ENCODE assay signal across 13 cellular contexts in genomic region chr10:32995751-32996150, GRCh38. TPM values are rescaled to one million over a fixed set of nuclear protein-coding genes. Genes with fewer than 3 reads are reported as not detected.
DNase-seq lines count a peak whose midpoint lies in the region; ATAC-seq, FAIRE-seq and TF ChIP-seq lines count a peak whose summit lies in the region.
"Had no signal": no experiment of that assay in that cellular context is flagged by ENCODE, and none has a peak within 500 bp of the region (broad histone marks: within the 10 kb centered on the region; RNA-seq: fewer than 3 reads in every experiment).

No MANE protein-coding gene starts in this region.

- H3K9me3 Mint-ChIP-seq in central memory CD8-positive, alpha-beta T cell = no peaks in the 10 kb centered on the region

- DNase-seq in GM12891 (ENCODE audit: insufficient read length, low spot score) = no peak
- peak; percentile 34 for DNase-seq in GM20000 (ENCODE audit: low spot score)
- no peak for DNase-seq in central memory CD8-positive, alpha-beta T cell (ENCODE audit: low spot score in 2 of 2)
- no peak for DNase-seq in activated effector memory CD4-positive, alpha-beta T cell treated with Interleukin-2 at 50 U/mL for 16 hours
- no peak for DNase-seq in medulla oblongata (ENCODE audit: extremely low spot score)
- DNase-seq in NCI-H2107 (lab: John Stamatoyannopoulos, UW) = no peak
- DNase-seq in breast epithelium (ENCODE audit: low spot score in 2 of 2) = no peak
- DNase-seq: activated naive CD4-positive, alpha-beta T cell treated with anti-CD3 and anti-CD28 coated beads, Interleukin-2, amount 10 ng/mL, durations not matched to agents 7 days and 5 days had no signal

- intact Hi-C loops in breast epithelium (cut with DNase I; ENCODE audit: low total_unique reads) = no loop called here

- no peak for TF ChIP-seq POLR2A in GM12891 (IDR thresholded peaks at IDR 0.05; ENCODE audit: low read depth, low read length)
- TF ChIP-seq POLR2A in breast epithelium (IDR thresholded peaks at IDR 0.05) = no peak

- H3K4me3 Mint-ChIP-seq in central memory CD8-positive, alpha-beta T cell = no peak overlapping the region
- H3K4me3 Mint-ChIP-seq: activated naive CD4-positive, alpha-beta T cell treated with anti-CD3 and anti-CD28 coated beads, Interleukin-2, amount 10 ng/mL, durations not matched to agents 7 days and 5 days had no signal

- TF ChIP-seq CTCF in GM20000 (IDR thresholded peaks at IDR 0.05; ENCODE audit: extremely low read depth, missing control alignments) (no peak), breast epithelium (IDR thresholded peaks at IDR 0.05) (no peak)

- H3K4me3 ChIP-seq in breast epithelium = no peak overlapping the region
- H3K4me3 ChIP-seq: BLaER1 had no signal

- H3K27me3 Mint-ChIP-seq in central memory CD8-positive, alpha-beta T cell = no peaks in the 10 kb centered on the region

- ATAC-seq in HG03135 (IDR thresholded peaks at IDR 0.05; ENCODE audit: unreplicated experiment) = peak; percentile 72
- peak; percentile 46 for ATAC-seq in central memory CD8-positive, alpha-beta T cell (replicated peaks; ENCODE audit: extremely low read depth, poor library complexity, severe bottlenecking)

- H3K27ac Mint-ChIP-seq in central memory CD8-positive, alpha-beta T cell (ENCODE audit: low read depth) = no peak overlapping the region
- H3K27ac Mint-ChIP-seq: activated naive CD4-positive, alpha-beta T cell treated with anti-CD3 and anti-CD28 coated beads, Interleukin-2, amount 10 ng/mL, durations not matched to agents 7 days and 5 days had no signal

- no peaks in the 10 kb centered on the region for H3K27me3 ChIP-seq in breast epithelium
- H3K27me3 ChIP-seq: BLaER1 had no signal

- no peaks in the 10 kb centered on the region for H3K9me3 ChIP-seq in breast epithelium

- H3K27ac ChIP-seq in breast epithelium = no peak overlapping the region
- H3K27ac ChIP-seq: BLaER1, parathyroid adenoma had no signal

- no peaks in the 10 kb centered on the region for H3K36me3 ChIP-seq in breast epithelium
- H3K36me3 ChIP-seq: BLaER1 had no signal

- FAIRE-seq in GM12891 (lab: Jason Lieb, UNC) = peak; percentile 66
- FAIRE-seq: islet of Langerhans, TTC549 had no signal

- H3K36me3 Mint-ChIP-seq in central memory CD8-positive, alpha-beta T cell (ENCODE audit: insufficient read depth) = peaks cover 1% of the 10 kb centered on the region
- H3K36me3 Mint-ChIP-seq: activated naive CD4-positive, alpha-beta T cell treated with anti-CD3 and anti-CD28 coated beads, Interleukin-2, amount 10 ng/mL, durations not matched to agents 7 days and 5 days had no signal

- H3K4me1 Mint-ChIP-seq in central memory CD8-positive, alpha-beta T cell = peaks cover 18% of the 10 kb centered on the region
- H3K4me1 Mint-ChIP-seq: activated naive CD4-positive, alpha-beta T cell treated with anti-CD3 and anti-CD28 coated beads, Interleukin-2, amount 10 ng/mL, durations not matched to agents 7 days and 5 days had no signal

- H3K4me1 ChIP-seq in breast epithelium = no peaks in the 10 kb centered on the region
- H3K4me1 ChIP-seq: BLaER1, parathyroid adenoma had no signal

TF ChIP-seq in GM12891, 5 proteins besides CTCF, POLR2A, EP300 and RAD21:
- TF ChIP-seq POLR2AphosphoS5 (IDR thresholded peaks at IDR 0.05; ENCODE audit: low read depth, low read length) (no peak), PAX5 (IDR thresholded peaks at IDR 0.05; ENCODE audit: insufficient read depth, low read length, severe bottlenecking) (no peak), SPI1 (IDR thresholded peaks at IDR 0.05; ENCODE audit: low read depth, low read length) (no peak), POU2F2 (IDR thresholded peaks at IDR 0.05; ENCODE audit: low read depth, low read length) (no peak), TAF1 (IDR thresholded peaks at IDR 0.05; ENCODE audit: low read depth, low read length) (no peak)

RNA-seq across cellular contexts. Expression of gene ITGB1, which starts 37.7 kb away (rescaled TPM):
- polyA plus RNA-seq in GM12891 (2012; ENCODE audit: low read depth, missing spikeins) = 30.6 TPM
- 1,000 to 10,000 TPM in 1 of 3 donors, 100 to 1,000 TPM in 2; 438 to 1,565 (median 480) TPM for total RNA-seq in breast epithelium
